Comparison of ENCODE assay signal across 16 cellular contexts in the genomic region with DNA sequence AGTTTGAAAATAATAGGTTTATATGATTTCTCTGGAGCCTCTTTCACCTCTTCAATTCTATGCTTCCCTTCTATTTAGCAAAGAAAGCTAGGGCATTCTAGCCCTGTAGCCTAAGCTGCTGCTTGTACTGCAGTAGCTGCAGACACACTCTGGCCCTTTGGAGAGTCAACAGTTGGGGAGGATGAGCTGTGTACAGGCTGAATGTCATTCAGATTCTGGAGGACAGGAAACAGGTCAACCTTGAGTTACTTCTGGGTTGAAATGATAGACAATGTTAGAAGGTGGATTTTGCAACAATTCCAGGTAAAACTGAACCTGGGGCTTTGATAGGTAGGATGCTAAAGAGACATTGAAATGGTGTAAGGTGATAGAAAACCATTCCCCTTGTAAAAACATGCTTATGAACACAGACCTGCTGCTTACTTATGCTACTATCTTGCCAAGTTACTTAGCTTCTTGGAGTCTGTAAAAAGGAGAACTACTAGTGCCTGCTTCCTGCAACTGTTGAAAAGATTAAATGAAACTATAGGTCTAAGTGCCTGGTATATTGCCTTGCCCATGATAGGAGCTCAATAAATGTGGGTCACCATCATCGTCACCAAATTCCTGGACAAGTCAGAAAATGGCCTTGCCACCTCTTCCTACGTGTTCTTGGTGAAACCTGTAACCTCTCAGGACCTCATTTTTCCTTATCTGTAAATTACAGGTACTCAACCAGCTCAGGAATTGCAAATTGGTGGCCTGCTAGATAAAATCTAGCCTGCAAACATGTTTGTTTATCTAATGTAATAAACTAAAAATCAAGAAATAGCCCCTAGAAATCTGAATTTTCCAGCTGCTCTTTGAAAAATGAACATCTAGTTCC.
DNase-seq lines count a peak whose midpoint lies in the region; ATAC-seq and TF ChIP-seq lines count a peak whose summit lies in the region.
"Had no signal": no experiment of that assay in that cellular context is flagged by ENCODE, and none has a peak within 500 bp of the region (broad histone marks: within the 10 kb centered on the region; RNA-seq: fewer than 3 reads in every experiment).

No MANE protein-coding gene starts in this region.

- H3K4me1 Mint-ChIP-seq in CD8-positive, alpha-beta memory T cell, result peaks cover 44 to 62% (median 60%) of the 10 kb centered on the region in 3 donors
- peaks cover 73 to 94% of the 10 kb centered on the region in 2 donors for H3K4me1 Mint-ChIP-seq in immature natural killer cell
- peaks cover 44% of the 10 kb centered on the region for H3K4me1 Mint-ChIP-seq in activated T-cell treated with anti-CD3 and anti-CD28 coated beads, Interleukin-2, amount 50 U/mL, for 72 hours (ENCODE audit: low read depth)
- H3K4me1 Mint-ChIP-seq in endodermal cell, result peaks cover 27% of the 10 kb centered on the region
- H3K4me1 Mint-ChIP-seq: WTC11 had no signal

- H3K4me3 Mint-ChIP-seq in CD8-positive, alpha-beta memory T cell, result peak overlapping the region in 2 of 7 donors; percentile 65 to 75
- H3K4me3 Mint-ChIP-seq in immature natural killer cell, result peak overlapping the region in 4 of 5 donors; percentile 33 to 40 (median 38)
- no peak overlapping the region for H3K4me3 Mint-ChIP-seq in activated T-cell treated with anti-CD3 and anti-CD28 coated beads, Interleukin-2, amount 50 U/mL, for 72 hours
- H3K4me3 Mint-ChIP-seq in endodermal cell, result no peak overlapping the region
- H3K4me3 Mint-ChIP-seq: WTC11 had no signal

- no peaks in the 10 kb centered on the region for H3K36me3 ChIP-seq in CD8-positive, alpha-beta memory T cell (ENCODE audit: insufficient read depth, low read length)
- H3K36me3 ChIP-seq in GM23248 (ENCODE audit: low read depth) (no peaks in the 10 kb centered on the region), SJCRH30 (no peaks in the 10 kb centered on the region), endodermal cell (ENCODE audit: control insufficient read depth, insufficient read depth, low read length) (no peaks in the 10 kb centered on the region)
- H3K36me3 ChIP-seq: left lung, tibial nerve had no signal

- no peaks in the 10 kb centered on the region for H4K20me1 ChIP-seq in GM23248 (ENCODE audit: insufficient read depth)

- no peaks in the 10 kb centered on the region for H3K9me2 ChIP-seq in GM23248 (ENCODE audit: insufficient read depth)

- no peak overlapping the region for H3K4me2 ChIP-seq in GM23248 (ENCODE audit: unreplicated experiment)

- POLR2A ChIA-PET in CD8-positive, alpha-beta memory T cell (lab: Charles Lee), result no interaction called here

- H3K27ac ChIP-seq in CD8-positive, alpha-beta memory T cell (ENCODE audit: low read depth, low read length), result no peak overlapping the region
- H3K27ac ChIP-seq in GM23248, result 0 out of 2 replicates have a peak overlapping the region, but pooled peaks have one; percentile 3
- H3K27ac ChIP-seq in SJCRH30, result peak overlapping the region; percentile 11; the same call in 1 of the 2 replicates
- H3K27ac ChIP-seq in endodermal cell (ENCODE audit: low read depth, low read length), result no peak overlapping the region
- H3K27ac ChIP-seq: foreskin keratinocyte, parathyroid adenoma had no signal

- CTCF ChIA-PET in CD8-positive, alpha-beta memory T cell (lab: Charles Lee), result no interaction called here

- peaks cover 54% of the 10 kb centered on the region for H3F3A ChIP-seq in GM23248 (ENCODE audit: insufficient read depth)

- H3K27ac Mint-ChIP-seq in CD8-positive, alpha-beta memory T cell, result peak overlapping the region in 7 of 8 donors; percentile 34 to 93 (median 61)
- H3K27ac Mint-ChIP-seq in immature natural killer cell (peak overlapping the region; percentile 81 to 96 (median 92)), endodermal cell (no peak overlapping the region)
- H3K27ac Mint-ChIP-seq in activated T-cell treated with anti-CD3 and anti-CD28 coated beads, Interleukin-2, amount 50 U/mL, for 72 hours, result no peak overlapping the region
- H3K27ac Mint-ChIP-seq: WTC11 had no signal

- peaks cover 62% of the 10 kb centered on the region for H3K79me2 ChIP-seq in GM23248 (ENCODE audit: insufficient read depth)
- H3K79me2 ChIP-seq: parathyroid adenoma had no signal

- H3K9ac ChIP-seq in GM23248 (no peak overlapping the region), endodermal cell (ENCODE audit: extremely low read depth, low read length, poor library complexity, severe bottlenecking) (no peak overlapping the region)
- H3K9ac ChIP-seq: parathyroid adenoma had no signal

- ATAC-seq in activated T-cell treated with anti-CD3 and anti-CD28 coated beads, Interleukin-2, amount 50 U/mL, for 72 hours (replicated peaks in 1 of 2), result no peak
- no peak for ATAC-seq in stimulated activated naive CD8-positive, alpha-beta T cell treated with anti-CD3 and anti-CD28 coated beads, Interleukin-15, Interleukin-2, amounts not matched to agents 100 U/mL and 50 U/mL, for 24 hours
- ATAC-seq: WTC11 had no signal

- H2AFZ ChIP-seq in GM23248, result no peak overlapping the region

- in situ Hi-C loops in GM23248 (cut with MboI), result no loop called here

- TF ChIP-seq CTCF in endodermal cell (conservative IDR thresholded peaks at IDR 0.05), result no peak

- no peaks in the 10 kb centered on the region for H3K27me3 Mint-ChIP-seq in CD8-positive, alpha-beta memory T cell
- H3K27me3 Mint-ChIP-seq in immature natural killer cell (ENCODE audit: low read depth in 3 of 3), result peaks cover 0 to 2% (median 0%) of the 10 kb centered on the region in 3 donors
- H3K27me3 Mint-ChIP-seq in activated T-cell treated with anti-CD3 and anti-CD28 coated beads, Interleukin-2, amount 50 U/mL, for 72 hours (ENCODE audit: low read depth), result no peaks in the 10 kb centered on the region
- H3K27me3 Mint-ChIP-seq in endodermal cell (ENCODE audit: insufficient read depth), result no peaks in the 10 kb centered on the region

- H3K27me3 ChIP-seq in CD8-positive, alpha-beta memory T cell (ENCODE audit: insufficient read depth, low read length, poor library complexity, severe bottlenecking), result no peaks in the 10 kb centered on the region
- no peaks in the 10 kb centered on the region for H3K27me3 ChIP-seq in GM23248 (replicated peaks; ENCODE audit: insufficient read depth)
- no peaks in the 10 kb centered on the region for H3K27me3 ChIP-seq in SJCRH30
- H3K27me3 ChIP-seq in endodermal cell (ENCODE audit: control insufficient read depth, insufficient read depth, low read length, poor library complexity, severe bottlenecking), result no peaks in the 10 kb centered on the region
- H3K27me3 ChIP-seq: foreskin keratinocyte, left lung, tibial nerve had no signal

- no peak overlapping the region for H3K4me3 ChIP-seq in CD8-positive, alpha-beta memory T cell (ENCODE audit: low read length)
- H3K4me3 ChIP-seq in GM23248 (no peak overlapping the region), SJCRH30 (no peak overlapping the region), endodermal cell (ENCODE audit: low read length) (no peak overlapping the region)
- H3K4me3 ChIP-seq: left lung, tibial nerve had no signal

- no peaks in the 10 kb centered on the region for H3K9me3 Mint-ChIP-seq in CD8-positive, alpha-beta memory T cell
- H3K9me3 Mint-ChIP-seq in immature natural killer cell (no peaks in the 10 kb centered on the region), endodermal cell (no peaks in the 10 kb centered on the region)
- H3K9me3 Mint-ChIP-seq in activated T-cell treated with anti-CD3 and anti-CD28 coated beads, Interleukin-2, amount 50 U/mL, for 72 hours, result no peaks in the 10 kb centered on the region
- H3K9me3 Mint-ChIP-seq: WTC11 had no signal

- H3K36me3 Mint-ChIP-seq in CD8-positive, alpha-beta memory T cell, result peaks cover 0 to 11% (median 1%) of the 10 kb centered on the region in 3 donors
- H3K36me3 Mint-ChIP-seq in immature natural killer cell, result peaks cover 0 to 8% (median 0%) of the 10 kb centered on the region in 3 donors
- no peaks in the 10 kb centered on the region for H3K36me3 Mint-ChIP-seq in activated T-cell treated with anti-CD3 and anti-CD28 coated beads, Interleukin-2, amount 50 U/mL, for 72 hours (ENCODE audit: insufficient read depth in 2 of 2)
- H3K36me3 Mint-ChIP-seq in endodermal cell (ENCODE audit: low read depth), result no peaks in the 10 kb centered on the region
- H3K36me3 Mint-ChIP-seq: WTC11 had no signal

- H3K9me3 ChIP-seq in CD8-positive, alpha-beta memory T cell (ENCODE audit: low read length), result no peaks in the 10 kb centered on the region
- H3K9me3 ChIP-seq in GM23248 (ENCODE audit: low read depth), result no peaks in the 10 kb centered on the region
- H3K9me3 ChIP-seq in SJCRH30 (replicated peaks), result no peaks in the 10 kb centered on the region
- H3K9me3 ChIP-seq in endodermal cell (ENCODE audit: control insufficient read depth, low read length), result no peaks in the 10 kb centered on the region
- H3K9me3 ChIP-seq: left lung, tibial nerve had no signal

- DNase-seq in CD8-positive, alpha-beta memory T cell, result no peak
- no peak for DNase-seq in GM23248
- no peak for DNase-seq in SJCRH30
- DNase-seq in immature natural killer cell, result no peak
- DNase-seq in activated T-cell treated with anti-CD3 and anti-CD28 coated beads, Interleukin-2, amount 50 U/mL, for 72 hours, result no peak
- no peak for DNase-seq in endodermal cell
- DNase-seq in stimulated activated naive CD8-positive, alpha-beta T cell treated with anti-CD3 and anti-CD28 coated beads, Interleukin-15, Interleukin-2, amounts not matched to agents 100 U/mL and 50 U/mL, for 24 hours, result no peak
- DNase-seq in NCI-H510A treated with DMSO at 0.1 percent for 48 hours (lab: John Stamatoyannopoulos, UW), result no peak
- DNase-seq: activated gamma-delta T cell, cerebellar nuclear complex, left lung, NCI-H1417 had no signal

- 86 to 95% methylated on average over 2 of the region's 2 CpGs for WGBS in GM23248 (ENCODE audit: low coverage in 1 of 2, low lambda C conversion rate in 2 of 2, missing lambda C conversion rate in 2 of 2), 2 experiments
- 92 to 94% methylated on average over 2 of the region's 2 CpGs for WGBS in endodermal cell (ENCODE audit: insufficient coverage in 1 of 2, insufficient read length in 1 of 2), 2 experiments

- H3K4me1 ChIP-seq in CD8-positive, alpha-beta memory T cell (ENCODE audit: insufficient read depth, low read length), result peaks cover 26% of the 10 kb centered on the region
- peaks cover 48% of the 10 kb centered on the region for H3K4me1 ChIP-seq in GM23248 (ENCODE audit: insufficient read depth)
- peaks cover 41% of the 10 kb centered on the region for H3K4me1 ChIP-seq in SJCRH30
- H3K4me1 ChIP-seq in endodermal cell (ENCODE audit: control insufficient read depth, insufficient read depth, low read length), result peaks cover 3% of the 10 kb centered on the region
- H3K4me1 ChIP-seq: foreskin keratinocyte had no signal

Comparison
In these comparisons a context has a peak if more than half of its experiments do, and no peak if none do; other contexts are left out.
1. H3K27ac ChIP-seq: peak in GM23248 (single experiment) and SJCRH30 (single experiment); none in CD8-positive, alpha-beta memory T cell (single experiment) and endodermal cell (single experiment).
2. H3K27ac Mint-ChIP-seq: peak in CD8-positive, alpha-beta memory T cell (7 of 8) and immature natural killer cell (6 of 6); none in activated T-cell treated with anti-CD3 and anti-CD28 coated beads, Interleukin-2, amount 50 U/mL, for 72 hours (single experiment) and endodermal cell (single experiment).
3. H3K4me3 Mint-ChIP-seq: peak in immature natural killer cell (4 of 5); none in activated T-cell treated with anti-CD3 and anti-CD28 coated beads, Interleukin-2, amount 50 U/mL, for 72 hours (0 of 2) and endodermal cell (single experiment).